Comparison of ENCODE assay signal across 1 cellular context in the genomic region with DNA sequence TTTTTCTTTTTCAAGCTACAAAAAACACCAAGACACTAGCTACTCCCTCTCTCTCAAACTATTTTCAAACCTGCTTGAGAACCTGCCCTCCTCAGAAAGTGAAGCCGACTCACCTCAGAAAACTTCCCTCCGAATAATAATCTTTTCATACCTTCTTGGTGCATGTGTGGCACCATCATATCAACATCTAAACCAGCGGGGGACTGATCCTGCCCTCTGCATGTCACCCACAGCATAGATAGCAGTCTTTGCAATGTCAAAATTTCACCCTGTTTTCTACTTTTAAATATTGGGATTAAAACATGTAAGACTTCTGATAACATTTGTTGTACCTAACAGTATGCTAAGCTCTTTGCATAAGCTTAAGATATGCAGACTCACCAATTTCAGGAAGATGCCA.
TF ChIP-seq lines count a peak whose summit lies in the region.

No MANE protein-coding gene starts in this region.

TF ChIP-seq in IMR-90, 13 proteins besides CTCF, POLR2A, EP300 and RAD21 (continued from another document):
- TF ChIP-seq, protein P1, sequence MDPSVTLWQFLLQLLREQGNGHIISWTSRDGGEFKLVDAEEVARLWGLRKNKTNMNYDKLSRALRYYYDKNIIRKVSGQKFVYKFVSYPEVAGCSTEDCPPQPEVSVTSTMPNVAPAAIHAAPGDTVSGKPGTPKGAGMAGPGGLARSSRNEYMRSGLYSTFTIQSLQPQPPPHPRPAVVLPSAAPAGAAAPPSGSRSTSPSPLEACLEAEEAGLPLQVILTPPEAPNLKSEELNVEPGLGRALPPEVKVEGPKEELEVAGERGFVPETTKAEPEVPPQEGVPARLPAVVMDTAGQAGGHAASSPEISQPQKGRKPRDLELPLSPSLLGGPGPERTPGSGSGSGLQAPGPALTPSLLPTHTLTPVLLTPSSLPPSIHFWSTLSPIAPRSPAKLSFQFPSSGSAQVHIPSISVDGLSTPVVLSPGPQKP (IDR thresholded peaks at IDR 0.05; ENCODE audit: borderline replicate concordance, low read depth, low read length): no peak
- TF ChIP-seq FOS (IDR thresholded peaks at IDR 0.05; ENCODE audit: low read depth, low read length): no peak
- TF ChIP-seq MXI1 (IDR thresholded peaks at IDR 0.05; ENCODE audit: borderline replicate concordance, low read depth, low read length): no peak
- no peak for TF ChIP-seq CHD1 (IDR thresholded peaks at IDR 0.05; ENCODE audit: low read depth, low read length)
- TF ChIP-seq RCOR1 (IDR thresholded peaks at IDR 0.05; ENCODE audit: insufficient replicate concordance, low read length): no peak
- no peak for TF ChIP-seq USF2 (IDR thresholded peaks at IDR 0.05; ENCODE audit: low read depth, low read length)
- no peak for TF ChIP-seq MAZ (IDR thresholded peaks at IDR 0.05; ENCODE audit: borderline replicate concordance, low read depth, low read length)
- no peak for TF ChIP-seq RFX5 (IDR thresholded peaks at IDR 0.05; ENCODE audit: low read depth, low read length)
- TF ChIP-seq SMC3 (IDR thresholded peaks at IDR 0.05; ENCODE audit: low read depth, low read length): no peak
- TF ChIP-seq MAFK (IDR thresholded peaks at IDR 0.05; ENCODE audit: low read depth, low read length): no peak
